ENCODE assay signal across 10 cellular contexts in genomic region chr18:7203601-7204000, GRCh38. TPM values are rescaled to one million over a fixed set of nuclear protein-coding genes. Genes with fewer than 3 reads are reported as not detected.
DNase-seq lines count a peak whose midpoint lies in the region; TF ChIP-seq lines count a peak whose summit lies in the region.
"Not testable (repeated sequence)": the region's sequence is repeated elsewhere in the genome, so short reads cannot be mapped to it uniquely, and the experiment has no call there.
"Had no signal": no experiment of that assay in that cellular context is flagged by ENCODE, and none has a peak within 500 bp of the region (broad histone marks: within the 10 kb centered on the region; RNA-seq: fewer than 3 reads in every experiment).

No MANE protein-coding gene starts in this region.

- not testable (repeated sequence) for H3K4me1 ChIP-seq in mammary epithelial cell (ENCODE audit: insufficient read depth, low read length)
- peaks cover 9 to 24% of the 10 kb centered on the region in 2 donors for H3K4me1 ChIP-seq in neuronal stem cell (ENCODE audit: control insufficient read depth in 2 of 2, insufficient read depth in 1 of 2, low read depth in 1 of 2, low read length in 2 of 2)

- H2AFZ ChIP-seq in mammary epithelial cell (ENCODE audit: low read depth, low read length) = peak overlapping the region; percentile 52
- H2AFZ ChIP-seq in neuronal stem cell (ENCODE audit: low read length) = not testable (repeated sequence)

- H3K79me2 ChIP-seq in mammary epithelial cell (ENCODE audit: insufficient read depth, low read length) = not testable (repeated sequence)

- not testable (repeated sequence) for H2BK15ac ChIP-seq in neuronal stem cell (ENCODE audit: low read length)

- H3K18ac ChIP-seq in neuronal stem cell (ENCODE audit: low read length) = peak overlapping the region; percentile 32

- peak overlapping the region; percentile 16; the same call in 1 of the 2 replicates for H3K4me3 ChIP-seq in MG63
- not testable (repeated sequence) for H3K4me3 ChIP-seq in mammary epithelial cell (replicated peaks in 1 of 3; ENCODE audit: insufficient read depth in 1 of 3, low read depth in 2 of 3, low read length in 3 of 3); neuronal stem cell (ENCODE audit: low read length in 2 of 2)

- not testable (repeated sequence) for H4K91ac ChIP-seq in neuronal stem cell (ENCODE audit: low read depth, low read length, poor library complexity)

- not testable (repeated sequence) for H3K9ac ChIP-seq in mammary epithelial cell (ENCODE audit: insufficient read depth, low read length); neuronal stem cell (ENCODE audit: low read depth, low read length, poor library complexity)

- not testable (repeated sequence) for DNase-seq in MG63; mammary epithelial cell; neuronal stem cell (ENCODE audit: low spot score)
- DNase-seq in NCI-H345 (lab: John Stamatoyannopoulos, UW) = peak; percentile 6

- H3K27ac ChIP-seq in mammary epithelial cell (ENCODE audit: insufficient read depth, low read depth, low read length); neuronal stem cell (replicated peaks; ENCODE audit: low read length): not testable (repeated sequence)

- not testable (repeated sequence) for H3K79me1 ChIP-seq in neuronal stem cell (ENCODE audit: low read depth, low read length)

- CTCF ChIA-PET in mammary epithelial cell (lab: Charles Lee; ENCODE audit: low non-redundant PET) = not testable (repeated sequence)

- H3K14ac ChIP-seq in neuronal stem cell (ENCODE audit: low read length) = not testable (repeated sequence)

- not testable (repeated sequence) for H3K27me3 ChIP-seq in MG63; mammary epithelial cell (ENCODE audit: insufficient read depth, low read length); neuronal stem cell (ENCODE audit: control insufficient read depth in 3 of 3, insufficient read depth in 3 of 3, low read depth in 1 of 3, low read length in 3 of 3)

- not testable (repeated sequence) for H3K36me3 ChIP-seq in MG63; mammary epithelial cell (ENCODE audit: insufficient read depth, low read length); neuronal stem cell (replicated peaks in 1 of 2; ENCODE audit: control insufficient read depth in 2 of 2, insufficient read depth in 2 of 2, low read length in 2 of 2)

- dilution Hi-C loops in mammary epithelial cell (cut with HindIII; ENCODE audit: low sequenced_read_pairs) = not testable (repeated sequence)

- intact Hi-C loops in mammary epithelial cell (cut with micrococcal nuclease) = not testable (repeated sequence)

- H3K4ac ChIP-seq in neuronal stem cell (ENCODE audit: low read length) = not testable (repeated sequence)

- H3K4me2 ChIP-seq in mammary epithelial cell (ENCODE audit: insufficient read depth, low read depth, low read length); neuronal stem cell (ENCODE audit: insufficient read depth, low read length, poor library complexity, severe bottlenecking): not testable (repeated sequence)

- not testable (repeated sequence) for H3K9me3 ChIP-seq in MG63; mammary epithelial cell (replicated peaks; ENCODE audit: insufficient read depth, low read length); neuronal stem cell (replicated peaks in 1 of 2; ENCODE audit: control insufficient read depth in 2 of 2, insufficient read depth in 1 of 2, low read depth in 1 of 2, low read length in 2 of 2)

- H2BK12ac ChIP-seq in neuronal stem cell (ENCODE audit: low read length) = not testable (repeated sequence)

- WGBS in mammary epithelial cell (ENCODE audit: low coverage, missing lambda C conversion rate) = 59% methylated on average over 11 of the region's 29 CpGs
- WGBS in neuronal stem cell (ENCODE audit: extremely low coverage in 2 of 2, insufficient read length in 2 of 2, insufficient replicate concordance in 1 of 2), 2 donors = no CpG with 5 or more reads among the region's 29 CpGs

- H2BK120ac ChIP-seq in neuronal stem cell (ENCODE audit: low read depth, low read length) = not testable (repeated sequence)

- BruUV-seq in mammary epithelial cell (replicated peaks; lab: Mats Ljungman, UMichigan) = not testable (repeated sequence)

- not testable (repeated sequence) for H3K23ac ChIP-seq in neuronal stem cell (ENCODE audit: low read depth, low read length, poor library complexity)

- in situ Hi-C loops in mammary epithelial cell (cut with MboI; ENCODE audit: low sequenced_read_pairs in 2 of 2) = not testable (repeated sequence)

- not testable (repeated sequence) for H2AK5ac ChIP-seq in neuronal stem cell (ENCODE audit: low read depth, low read length)

- H4K8ac ChIP-seq in neuronal stem cell (ENCODE audit: low read depth, low read length) = not testable (repeated sequence)

- not testable (repeated sequence) for H4K20me1 ChIP-seq in mammary epithelial cell (ENCODE audit: insufficient read depth, low read length)

- not testable (repeated sequence) for H2BK5ac ChIP-seq in neuronal stem cell (ENCODE audit: low read length)

- not testable (repeated sequence) for TF ChIP-seq CTCF in mammary epithelial cell (conservative IDR thresholded peaks at IDR 0.05 in 1 of 2, IDR thresholded peaks at IDR 0.05 in 1 of 2; ENCODE audit: extremely low read depth in 1 of 2, insufficient read depth in 1 of 2, low read depth in 1 of 2, low read length in 2 of 2)

RNA-seq across cellular contexts. Expression of gene LRRC30, which starts 27.3 kb away (rescaled TPM):
- total RNA-seq in MG63 (2014; rRNA removed; shearing (Covaris generic); ENCODE audit: low replicate concordance) = not detected in 2 replicates
- not detected for total RNA-seq in mammary epithelial cell
- not detected for polyA plus RNA-seq in mammary epithelial cell
- not detected for polyA minus RNA-seq in mammary epithelial cell
- not detected for polyA plus RNA-seq in neuronal stem cell (2013, experiment 1 of 2)
- not detected for polyA plus RNA-seq in neuronal stem cell (2013, experiment 2 of 2)
- total RNA-seq: A673; CD4-positive, alpha-beta memory T cell; CD4-positive, CD25-positive, alpha-beta regulatory T cell; CD8-positive, alpha-beta memory T cell had no signal
- polyA plus RNA-seq: AG04450; CD14-positive monocyte; CD4-positive, alpha-beta memory T cell; CD4-positive, CD25-positive, alpha-beta regulatory T cell; CD8-positive, alpha-beta memory T cell had no signal
